ENCODE assay signal across 25 cellular contexts in the genomic region with DNA sequence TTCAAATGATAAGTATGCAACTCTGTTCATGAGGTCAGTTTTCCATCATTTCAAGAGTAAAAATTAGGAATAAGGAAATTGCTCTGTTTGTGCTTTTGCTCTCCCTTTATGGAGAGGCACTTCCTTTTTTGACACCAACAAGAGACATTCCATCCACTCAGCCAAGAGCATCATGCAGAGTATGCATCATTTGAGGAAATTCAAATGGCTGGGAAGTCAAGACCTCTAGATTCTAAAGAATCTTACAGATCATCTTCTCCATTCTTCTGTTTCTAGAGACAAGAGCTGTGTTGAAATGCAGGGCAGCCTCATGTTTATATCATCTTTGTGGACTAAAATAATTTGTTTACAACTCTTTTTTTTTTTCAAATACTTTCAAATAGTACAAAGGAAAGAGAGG.
"Had no signal": no experiment of that assay in that cellular context is flagged by ENCODE, and none has a peak within 500 bp of the region (broad histone marks: within the 10 kb centered on the region; RNA-seq: fewer than 3 reads in every experiment).

No MANE protein-coding gene starts in this region.

- DNase-seq: activated B cell treated with CpG ODN at 0.5 μM for 24 hours; activated CD4-positive, alpha-beta memory T cell treated with anti-CD3 and anti-CD28 coated beads, Interleukin-2, amount 10 ng/mL, durations not matched to agents 7 days and 5 days; activated CD4-positive, alpha-beta T cell treated with anti-CD3 and anti-CD28 coated beads, Interleukin-2, amount 50 U/mL, for 1 hour; activated gamma-delta T cell; activated naive CD4-positive, alpha-beta T cell treated with anti-CD3 and anti-CD28 coated beads for 36 hours; activated T-cell treated with anti-CD3 and anti-CD28 coated beads for 4 hours; activated T-cell treated with anti-CD3 and anti-CD28 coated beads, Interleukin-2, amount 50 U/mL, for 48 hours; cerebellar nuclear complex; NCI-H1092 treated with DMSO at 0.1 percent for 48 hours; NCI-H1417 treated with DMSO at 0.1 percent for 48 hours; NCI-H1694; NCI-H2029 treated with DMSO at 0.1 percent for 48 hours; NCI-H345; NCI-H510A; NCI-H526 treated with DMSO at 0.1 percent for 48 hours; NK-92 treated with Interleukin-12 subunit alpha and Interleukin-12 subunit beta, amount 100 ng/mL, for 24 hours; RPMI8226; T-cell; T-helper 2 cell; T1000 had no signal

- FAIRE-seq: TTC549 had no signal

- ATAC-seq: activated T-helper 17 cell treated with anti-CD3 and anti-CD28 coated beads, Interleukin-2, amount 50 U/mL, for 72 hours; Panc1; Right ventricle myocardium inferior; T-cell had no signal

- H3K27ac ChIP-seq: SK-N-MC had no signal

- H3K4me3 ChIP-seq: SK-N-MC had no signal
